Comparison of ENCODE assay signal across 16 cellular contexts in genomic region chr5:178431777-178432155, GRCh38.
A peak's percentile ranks its signal among the peaks of the same experiment; 100 is the strongest.
DNase-seq lines count a peak whose midpoint lies in the region; ATAC-seq and TF ChIP-seq lines count a peak whose summit lies in the region.
"Had no signal": no experiment of that assay in that cellular context is flagged by ENCODE, and none has a peak within 500 bp of the region (broad histone marks: within the 10 kb centered on the region; RNA-seq: fewer than 3 reads in every experiment).

No MANE protein-coding gene starts in this region.

- H3K27ac ChIP-seq in right atrium auricular region, result no peak overlapping the region
- H3K27ac ChIP-seq: SJCRH30 had no signal

- H3K4me1 ChIP-seq in right atrium auricular region, result peaks cover 0 to 29% of the 10 kb centered on the region in 2 donors
- H3K4me1 ChIP-seq: SJCRH30 had no signal

- H3K4me3 Mint-ChIP-seq in chondrocyte (ENCODE audit: unreplicated experiment) (no peak overlapping the region), nephron (peak overlapping the region in 1 of 3 experiments; percentile 17)
- H3K4me3 Mint-ChIP-seq: HFFc6 had no signal

- DNase-seq in GM04504 (ENCODE audit: low read depth) (peak; percentile 28), chondrocyte (ENCODE audit: low spot score) (no peak), KBM-7 (no peak), right atrium auricular region (ENCODE audit: low spot score) (no peak)
- DNase-seq in activated CD4-positive, alpha-beta T cell treated with anti-CD3 and anti-CD28 coated beads for 1 hour, result no peak
- DNase-seq: DMS 273 treated with DMSO at 0.1 percent for 48 hours; HFFc6; NCI-H187; NCI-H345; NCI-H69; NK-92 treated with Interleukin-12 subunit alpha and Interleukin-12 subunit beta, amount 100 ng/mL, for 24 hours; OCI-M1; RPMI8226; SJCRH30 had no signal

- peaks cover 3% of the 10 kb centered on the region for H3K36me3 Mint-ChIP-seq in chondrocyte (ENCODE audit: low read depth)
- no peaks in the 10 kb centered on the region for H3K36me3 Mint-ChIP-seq in nephron (ENCODE audit: low read depth)

- H3K9me3 Mint-ChIP-seq in chondrocyte (ENCODE audit: low read depth) (peaks cover 6% of the 10 kb centered on the region), nephron (peaks cover 8% of the 10 kb centered on the region)

- no peak for ATAC-seq in HG03442 (IDR thresholded peaks at IDR 0.05; ENCODE audit: unreplicated experiment)

- H3K36me3 ChIP-seq in right atrium auricular region, result no peaks in the 10 kb centered on the region
- H3K36me3 ChIP-seq: SJCRH30 had no signal

- H3K27me3 Mint-ChIP-seq in chondrocyte (ENCODE audit: low read depth) (peaks cover 5% of the 10 kb centered on the region), nephron (ENCODE audit: low read depth) (peaks cover 19% of the 10 kb centered on the region)

- no peak overlapping the region for H3K4me3 ChIP-seq in right atrium auricular region
- H3K4me3 ChIP-seq: SJCRH30 had no signal

- H3K27me3 ChIP-seq in right atrium auricular region, result no peaks in the 10 kb centered on the region
- H3K27me3 ChIP-seq: SJCRH30 had no signal

- in situ Hi-C loops in KBM-7 (cut with MboI; ENCODE audit: low pct_unique_long_range_greater_than_20kb, low sequenced_read_pairs), result no loop called here

- peaks cover 8% of the 10 kb centered on the region for H3K4me1 Mint-ChIP-seq in chondrocyte (ENCODE audit: low read depth)
- H3K4me1 Mint-ChIP-seq in nephron, result peaks cover 78% of the 10 kb centered on the region

- H3K27ac Mint-ChIP-seq in chondrocyte (ENCODE audit: unreplicated experiment) (peak overlapping the region; percentile 82), nephron (peak overlapping the region; percentile 93 to 96 (median 95))
- H3K27ac Mint-ChIP-seq: HFFc6 had no signal

- TF ChIP-seq CTCF in chondrocyte (IDR thresholded peaks at IDR 0.05) (no peak), nephron (IDR thresholded peaks at IDR 0.05; ENCODE audit: unreplicated experiment in 3 of 3) (no peak), right atrium auricular region (IDR thresholded peaks at IDR 0.05) (no peak)

- no peaks in the 10 kb centered on the region for H3K9me3 ChIP-seq in right atrium auricular region
- H3K9me3 ChIP-seq: SJCRH30 had no signal
